Comparison of ENCODE assay signal across 11 cellular contexts in the genomic region with DNA sequence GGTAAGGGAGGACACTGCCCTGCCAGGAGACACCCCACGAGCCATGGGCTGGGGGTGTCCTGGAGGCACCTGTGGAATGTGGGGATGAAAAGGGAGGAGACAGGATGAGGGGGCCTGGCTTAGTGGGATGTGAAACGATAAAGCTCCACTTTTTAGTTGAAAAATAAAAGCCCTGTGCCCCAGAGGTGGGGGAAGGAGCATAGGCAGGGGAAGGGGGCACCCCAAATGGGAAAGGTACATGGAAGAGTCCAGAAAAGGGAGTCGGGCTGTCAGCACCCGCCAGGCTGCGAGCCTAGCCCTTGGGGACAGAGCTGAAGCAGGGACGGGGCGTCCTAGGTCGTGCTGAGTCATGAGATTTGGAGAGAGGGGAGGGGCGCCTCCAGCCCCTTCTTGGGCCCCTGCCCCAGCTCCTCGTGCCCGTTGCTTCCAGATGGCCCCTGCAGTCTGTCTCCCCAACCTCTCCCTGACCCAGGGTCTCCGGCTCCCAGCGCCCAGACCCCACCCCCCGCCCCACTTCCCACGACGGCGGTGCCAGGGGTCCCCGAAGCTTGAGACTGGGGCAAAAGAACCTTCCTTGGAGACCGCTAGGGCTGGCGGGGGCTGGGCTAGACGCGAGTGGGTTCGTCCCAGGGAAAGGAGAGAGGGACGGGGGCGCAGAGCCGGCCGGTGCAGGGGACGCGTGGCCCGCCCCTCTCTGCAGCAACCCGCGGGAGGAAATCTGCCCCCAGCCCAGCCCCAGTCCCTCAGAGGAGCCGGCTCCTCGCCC. TPM values are rescaled to one million over a fixed set of nuclear protein-coding genes. Genes with fewer than 3 reads are reported as not detected.
DNase-seq lines count a peak whose midpoint lies in the region; ATAC-seq and TF ChIP-seq lines count a peak whose summit lies in the region.
"Had no signal": no experiment of that assay in that cellular context is flagged by ENCODE, and none has a peak within 500 bp of the region (broad histone marks: within the 10 kb centered on the region; RNA-seq: fewer than 3 reads in every experiment).

No MANE protein-coding gene starts in this region.

- H3K36me3 ChIP-seq in HAP-1 (replicated peaks) (no peaks in the 10 kb centered on the region), adipocyte (ENCODE audit: control insufficient read depth, insufficient read depth, low read length, severe bottlenecking) (no peaks in the 10 kb centered on the region), gastrocnemius medialis (no peaks in the 10 kb centered on the region)
- H3K36me3 ChIP-seq: right lobe of liver, SJSA1 had no signal

- H3K4me1 Mint-ChIP-seq in natural killer cell = no peaks in the 10 kb centered on the region
- peaks cover 7% of the 10 kb centered on the region for H3K4me1 Mint-ChIP-seq in stimulated activated memory B cell treated with anti-CD40 and anti-IgM and Interleukin-4, amounts not matched to agents 10 μg/mL and 1 μg/mL and 100 μg/mL, for 72 hours

- DNase-seq in HAP-1 (ENCODE audit: low spot score in 2 of 2) (peak in 1 of 2 experiments; percentile 18), adipocyte (ENCODE audit: low read depth) (peak; percentile 8), left kidney (ENCODE audit: low read depth, low spot score) (peak; percentile 34), gastrocnemius medialis (no peak), natural killer cell (no peak)
- no peak for DNase-seq in stimulated activated naive CD4-positive, alpha-beta T cell (lab: John Stamatoyannopoulos, UW)

- ATAC-seq in gastrocnemius medialis = no peak
- ATAC-seq in natural killer cell = no peak
- no peak for ATAC-seq in GM19397 (IDR thresholded peaks at IDR 0.05; ENCODE audit: unreplicated experiment)
- no peak for ATAC-seq in stimulated activated memory B cell treated with anti-CD40 and anti-IgM and Interleukin-4, amounts not matched to agents 10 μg/mL and 1 μg/mL and 100 μg/mL, for 72 hours

- no peak overlapping the region for H3K27ac ChIP-seq in gastrocnemius medialis
- H3K27ac ChIP-seq: right lobe of liver, SJSA1 had no signal

- H3K4me3 ChIP-seq in HAP-1 = peak overlapping the region; percentile 39
- H3K4me3 ChIP-seq in adipocyte (ENCODE audit: low read length) = peak overlapping the region; percentile 67
- peak overlapping the region in 3 of 4 donors; percentile 15 to 38 (median 31) for H3K4me3 ChIP-seq in gastrocnemius medialis
- H3K4me3 ChIP-seq: SJSA1 had no signal

- H3K4me1 ChIP-seq in HAP-1 (no peaks in the 10 kb centered on the region), adipocyte (ENCODE audit: control insufficient read depth, insufficient read depth, low read length) (peaks cover 10% of the 10 kb centered on the region), gastrocnemius medialis (peaks cover 0 to 11% of the 10 kb centered on the region in 2 donors)

- H3K4me3 Mint-ChIP-seq in natural killer cell = no peak overlapping the region
- H3K4me3 Mint-ChIP-seq in stimulated activated memory B cell treated with anti-CD40 and anti-IgM and Interleukin-4, amounts not matched to agents 10 μg/mL and 1 μg/mL and 100 μg/mL, for 72 hours = no peak overlapping the region
- H3K4me3 Mint-ChIP-seq: activated naive CD4-positive, alpha-beta T cell treated with anti-CD3 and anti-CD28 coated beads, Interleukin-2, amount 50 U/mL, for 24 hours had no signal

- no peak for TF ChIP-seq POLR2A in gastrocnemius medialis (IDR thresholded peaks at IDR 0.05)

- no peaks in the 10 kb centered on the region for H3K9me3 Mint-ChIP-seq in natural killer cell
- no peaks in the 10 kb centered on the region for H3K9me3 Mint-ChIP-seq in stimulated activated memory B cell treated with anti-CD40 and anti-IgM and Interleukin-4, amounts not matched to agents 10 μg/mL and 1 μg/mL and 100 μg/mL, for 72 hours
- H3K9me3 Mint-ChIP-seq: activated naive CD4-positive, alpha-beta T cell treated with anti-CD3 and anti-CD28 coated beads, Interleukin-2, amount 50 U/mL, for 24 hours had no signal

- H3K9me3 ChIP-seq in HAP-1 (no peaks in the 10 kb centered on the region), adipocyte (ENCODE audit: control insufficient read depth, low read length) (no peaks in the 10 kb centered on the region), gastrocnemius medialis (no peaks in the 10 kb centered on the region)
- H3K9me3 ChIP-seq: right lobe of liver, SJSA1 had no signal

- intact Hi-C loops in gastrocnemius medialis (cut with DNase I; ENCODE audit: low total_unique reads) (loop anchor here (10.0 kb wide), 2 partner anchors 235 to 365 kb away; a partner anchor contains a TSS), natural killer cell (cut with micrococcal nuclease) (no loop called here)

- H3K27me3 ChIP-seq in HAP-1 (ENCODE audit: low read depth) (peaks cover 31% of the 10 kb centered on the region), adipocyte (replicated peaks; ENCODE audit: control insufficient read depth, insufficient read depth, low read length) (peaks cover 80% of the 10 kb centered on the region), gastrocnemius medialis (peaks cover 52% of the 10 kb centered on the region in 3 donors)

- no peaks in the 10 kb centered on the region for H3K36me3 Mint-ChIP-seq in natural killer cell
- H3K36me3 Mint-ChIP-seq in stimulated activated memory B cell treated with anti-CD40 and anti-IgM and Interleukin-4, amounts not matched to agents 10 μg/mL and 1 μg/mL and 100 μg/mL, for 72 hours = no peaks in the 10 kb centered on the region
- H3K36me3 Mint-ChIP-seq: activated naive CD4-positive, alpha-beta T cell treated with anti-CD3 and anti-CD28 coated beads, Interleukin-2, amount 50 U/mL, for 24 hours had no signal

- H3K27ac Mint-ChIP-seq in natural killer cell = no peak overlapping the region
- H3K27ac Mint-ChIP-seq in stimulated activated memory B cell treated with anti-CD40 and anti-IgM and Interleukin-4, amounts not matched to agents 10 μg/mL and 1 μg/mL and 100 μg/mL, for 72 hours = no peak overlapping the region
- H3K27ac Mint-ChIP-seq: activated naive CD4-positive, alpha-beta T cell treated with anti-CD3 and anti-CD28 coated beads, Interleukin-2, amount 50 U/mL, for 24 hours had no signal

- H3K27me3 Mint-ChIP-seq in natural killer cell (ENCODE audit: low read depth in 2 of 2) = peaks cover 56 to 61% of the 10 kb centered on the region in 2 donors
- peaks cover 67% of the 10 kb centered on the region for H3K27me3 Mint-ChIP-seq in stimulated activated memory B cell treated with anti-CD40 and anti-IgM and Interleukin-4, amounts not matched to agents 10 μg/mL and 1 μg/mL and 100 μg/mL, for 72 hours

- H3K9ac ChIP-seq in adipocyte (ENCODE audit: low read length) = no peak overlapping the region

- TF ChIP-seq CTCF in gastrocnemius medialis (IDR thresholded peaks at IDR 0.05 in 4 of 5, conservative IDR thresholded peaks at IDR 0.05 in 1 of 5) = no peak
- no peak for TF ChIP-seq CTCF in natural killer cell (IDR thresholded peaks at IDR 0.05)

- in situ Hi-C loops in HAP-1 (cut with MboI; ENCODE audit: low sequenced_read_pairs) (loop anchor here (25.0 kb wide), 1 partner anchor 247 kb away; no protein-coding TSS in a partner anchor), gastrocnemius medialis (cut with MboI; ENCODE audit: low sequenced_read_pairs in 4 of 4) (loop anchor here (10.0 to 25.0 kb wide), 5 partner anchors 222 to 535 kb away; a partner anchor contains a TSS)

RNA-seq across cellular contexts. Expression of a gene that starts 0.8 kb away (rescaled TPM):
- total RNA-seq in gastrocnemius medialis = not detected
- not detected for total RNA-seq in natural killer cell
- total RNA-seq: right lobe of liver, SJSA1 had no signal

Comparison
In these comparisons a context has a peak if more than half of its experiments do, and no peak if none do; other contexts are left out.
1. DNase-seq: peak in adipocyte (single experiment) and left kidney (single experiment); none in gastrocnemius medialis (0 of 2), natural killer cell (single experiment) and stimulated activated naive CD4-positive, alpha-beta T cell (0 of 6).
2. Peak in every context shown above with its lines, with median percentiles within 50 percentile points of each other: H3K4me3 ChIP-seq.